ENCODE assay signal across 8 cellular contexts in the genomic region with DNA sequence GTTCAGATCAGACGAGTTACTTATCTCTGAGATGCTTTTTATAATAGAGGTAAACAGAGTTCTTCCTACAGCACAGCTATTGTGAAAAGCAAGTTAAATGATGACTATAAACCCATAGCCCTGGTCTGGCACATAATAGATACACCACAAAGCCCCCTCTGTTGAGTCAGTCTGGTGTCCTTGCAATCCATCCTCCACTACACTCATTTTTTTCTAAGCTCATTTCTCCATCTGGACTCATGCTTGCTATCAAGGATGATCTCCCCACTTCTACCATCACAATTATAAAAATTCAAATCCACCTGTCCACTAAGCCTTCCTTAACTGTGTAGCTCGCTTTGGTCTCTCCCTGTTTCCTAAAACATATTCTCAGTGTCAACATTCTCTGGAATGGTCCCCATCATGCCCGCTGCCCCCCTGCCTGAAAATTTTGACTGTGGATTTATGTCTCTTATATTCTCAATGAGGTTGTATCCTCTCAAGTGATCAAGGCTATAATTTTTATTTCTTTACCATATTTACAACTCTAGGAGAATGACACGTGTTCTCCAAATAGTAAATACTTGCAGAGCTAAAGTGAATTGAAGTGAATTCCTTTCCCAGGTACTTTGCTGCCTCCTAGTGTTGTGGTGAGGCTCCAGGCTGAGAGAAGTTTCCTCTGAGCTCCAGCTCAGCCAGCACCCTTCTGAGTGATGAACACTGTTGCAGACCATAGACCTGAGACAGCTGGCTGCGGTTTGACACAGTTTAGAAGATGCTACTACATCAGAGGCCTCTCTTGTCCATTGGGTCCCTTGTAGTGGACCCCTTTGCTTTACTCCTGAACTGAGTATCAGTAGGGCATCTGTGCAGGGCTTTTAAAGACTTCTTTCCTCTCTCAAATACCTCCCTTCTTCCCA.
DNase-seq lines count a peak whose midpoint lies in the region; ATAC-seq, FAIRE-seq and TF ChIP-seq lines count a peak whose summit lies in the region.

No MANE protein-coding gene starts in this region.

- intact Hi-C loops in HepG2 (cut with micrococcal nuclease; ENCODE audit: unreplicated experiment) = loop anchor here (1.0 to 5.0 kb wide), 7 partner anchors 58 to 795 kb away; a partner anchor contains a TSS

- H3K79me2 ChIP-seq in HepG2 (ENCODE audit: insufficient read depth, low read length) = no peaks in the 10 kb centered on the region

- no peak overlapping the region for H3K27ac Mint-ChIP-seq in type B pancreatic cell

- no peaks in the 10 kb centered on the region for H3K36me3 Mint-ChIP-seq in type B pancreatic cell

- no peaks in the 10 kb centered on the region for H3K9me3 Mint-ChIP-seq in type B pancreatic cell

- H3K4me3 Mint-ChIP-seq in type B pancreatic cell = no peak overlapping the region

- no peaks in the 10 kb centered on the region for H4K20me1 ChIP-seq in HepG2 (ENCODE audit: insufficient read depth, low read length)

- no peaks in the 10 kb centered on the region for H3K9me3 ChIP-seq in HepG2 (ENCODE audit: low read length)

- CTCF ChIA-PET in HepG2 (lab: Yijun Ruan, JAX; ENCODE audit: low intra/inter-chr PET ratio, low total read pairs) = interaction anchor here (1.1 to 2.2 kb wide), 3 partner anchors 573 to 1161 kb away, joined by 3 to 17 read pairs (median 8); no protein-coding TSS in a partner anchor

- peaks cover 13% of the 10 kb centered on the region for H3K27me3 Mint-ChIP-seq in type B pancreatic cell

- POLR2A ChIA-PET in HepG2 (lab: Yijun Ruan, JAX) = interaction anchor here (0.9 to 1.6 kb wide), 6 partner anchors 572 to 947 kb away, joined by 3 to 10 read pairs (median 6); a partner anchor contains a TSS

- H3K4me3 ChIP-seq in cardiac fibroblast (replicated peaks in 1 of 2; ENCODE audit: low read depth in 2 of 2, low read length in 2 of 2) (no peak overlapping the region), HepG2 (replicated peaks in 1 of 3; ENCODE audit: insufficient read depth in 1 of 3, low read depth in 2 of 3, low read length in 3 of 3) (no peak overlapping the region)

- no TSS peak for BruUV-seq in HepG2 (replicated peaks; lab: Mats Ljungman, UMichigan)

- 0 out of 2 replicates have a peak overlapping the region, but pooled peaks have one; percentile 11 for H3K9ac ChIP-seq in HepG2 (ENCODE audit: insufficient read depth, low read depth, low read length)

- 17% methylated on average over 5 of the region's 5 CpGs for WGBS in HepG2 (ENCODE audit: low lambda C conversion rate)

- TF ChIP-seq EP300 in HepG2 (IDR thresholded peaks at IDR 0.05; ENCODE audit: low read depth in 2 of 2, low read length in 2 of 2) (peak in 1 of 2 experiments; percentile 15; a peak in 1 of 4 replicates), HepG2 (CRISPR knock-in tag; IDR thresholded peaks at IDR 0.05; ENCODE audit: borderline replicate concordance) (no peak)

- TF ChIP-seq CTCF in cardiac fibroblast (IDR thresholded peaks at IDR 0.05; ENCODE audit: low read depth, low read length) (peak; percentile 66), HepG2 (CRISPR knock-in tag; IDR thresholded peaks at IDR 0.05) (peak; percentile 95), type B pancreatic cell (conservative IDR thresholded peaks at IDR 0.05) (peak; percentile 83)

- TF ChIP-seq RAD21 in HepG2 (CRISPR knock-in tag; IDR thresholded peaks at IDR 0.05) = peak; percentile 91

- peaks cover 11% of the 10 kb centered on the region for H3K4me1 Mint-ChIP-seq in type B pancreatic cell (ENCODE audit: unreplicated experiment)

- peaks cover 36% of the 10 kb centered on the region for H3K4me1 ChIP-seq in HepG2 (ENCODE audit: insufficient read depth, low read length)

- H3K27me3 ChIP-seq in HepG2 (ENCODE audit: control insufficient read depth in 1 of 2, insufficient read depth in 2 of 2, low read length in 2 of 2) = no peaks in the 10 kb centered on the region

- H3K27ac ChIP-seq in HepG2 (ENCODE audit: extremely low read length, insufficient read depth, low read length) = peak overlapping the region; percentile 15

- no peak overlapping the region for H2AFZ ChIP-seq in HepG2 (ENCODE audit: low read length)

- peak; percentile 29 for DNase-seq in NCI-H345 (lab: John Stamatoyannopoulos, UW)
- DNase-seq in NCI-H345 treated with DMSO at 0.1 percent for 48 hours (lab: John Stamatoyannopoulos, UW; ENCODE audit: unreplicated experiment) = no peak
- peak; percentile 26 for DNase-seq in NOMO-1 treated with DMSO at 0.1 percent for 48 hours (lab: John Stamatoyannopoulos, UW; ENCODE audit: unreplicated experiment)
- DNase-seq in cardiac fibroblast (ENCODE audit: low read depth in 2 of 2) = peak; percentile 60 to 68
- DNase-seq in HepG2 (ENCODE audit: low spot score) = peak; percentile 74
- DNase-seq in type B pancreatic cell (ENCODE audit: extremely low spot score, unreplicated experiment) = no peak
- no peak for DNase-seq in GF-D8 (lab: John Stamatoyannopoulos, UW)

- H3K4me2 ChIP-seq in HepG2 (ENCODE audit: low read depth, low read length) = peak overlapping the region; percentile 26

- in situ Hi-C loops in HepG2 (cut with HindIII; ENCODE audit: extremely low pct_ligation_motif_present, low pct_unique_long_range_greater_than_20kb) = loop anchor here (5.0 to 25.0 kb wide), 2 partner anchors 574 to 789 kb away; a partner anchor contains a TSS

- TF ChIP-seq POLR2A in HepG2 (IDR thresholded peaks at IDR 0.05; ENCODE audit: insufficient read depth in 1 of 2, low read depth in 2 of 2, low read length in 2 of 2) = no peak

- ATAC-seq in HG03103 (IDR thresholded peaks at IDR 0.05; ENCODE audit: low read depth, unreplicated experiment) (peak; percentile 40), HepG2 (peak; percentile 88)

- FAIRE-seq in HepG2 (lab: Jason Lieb, UNC) = peak; percentile 79

- no peaks in the 10 kb centered on the region for H3K36me3 ChIP-seq in HepG2 (replicated peaks in 1 of 2; ENCODE audit: control insufficient read depth in 1 of 2, insufficient read depth in 2 of 2, low read length in 2 of 2)

TF ChIP-seq in HepG2, 621 proteins besides CTCF, POLR2A, EP300 and RAD21 (continues in another document):
- no peak for TF ChIP-seq HNF4A (CRISPR knock-in tag; IDR thresholded peaks at IDR 0.05)
- TF ChIP-seq, protein P1, sequence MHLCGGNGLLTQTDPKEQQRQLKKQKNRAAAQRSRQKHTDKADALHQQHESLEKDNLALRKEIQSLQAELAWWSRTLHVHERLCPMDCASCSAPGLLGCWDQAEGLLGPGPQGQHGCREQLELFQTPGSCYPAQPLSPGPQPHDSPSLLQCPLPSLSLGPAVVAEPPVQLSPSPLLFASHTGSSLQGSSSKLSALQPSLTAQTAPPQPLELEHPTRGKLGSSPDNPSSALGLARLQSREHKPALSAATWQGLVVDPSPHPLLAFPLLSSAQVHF (CRISPR knock-in tag; IDR thresholded peaks at IDR 0.05) = no peak
- peak; percentile 43; the same call in 1 of the 2 replicates for TF ChIP-seq KDM2A (CRISPR knock-in tag; IDR thresholded peaks at IDR 0.05; ENCODE audit: borderline replicate concordance, low read depth)
- no peak for TF ChIP-seq CCDC6 (CRISPR knock-in tag; IDR thresholded peaks at IDR 0.05)
- TF ChIP-seq DR1 (CRISPR knock-in tag; IDR thresholded peaks at IDR 0.05) = no peak
- TF ChIP-seq, protein P2, sequence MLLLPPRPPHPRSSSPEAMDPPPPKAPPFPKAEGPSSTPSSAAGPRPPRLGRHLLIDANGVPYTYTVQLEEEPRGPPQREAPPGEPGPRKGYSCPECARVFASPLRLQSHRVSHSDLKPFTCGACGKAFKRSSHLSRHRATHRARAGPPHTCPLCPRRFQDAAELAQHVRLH (CRISPR knock-in tag; IDR thresholded peaks at IDR 0.05; ENCODE audit: borderline replicate concordance, low read depth) = 0 out of 2 replicates have a peak, but pooled peaks have one; percentile 33
- no peak for TF ChIP-seq ZFY (CRISPR knock-in tag; IDR thresholded peaks at IDR 0.05)
- TF ChIP-seq ZMAT3 (CRISPR knock-in tag; conservative IDR thresholded peaks at IDR 0.05) = 0 out of 2 replicates have a peak, but pooled peaks have one; percentile 63
- TF ChIP-seq EZH2 (conservative IDR thresholded peaks at IDR 0.05; ENCODE audit: low read depth, low read length) = no peak
- TF ChIP-seq NFKB2 (CRISPR knock-in tag; IDR thresholded peaks at IDR 0.05; ENCODE audit: borderline replicate concordance) = no peak
- TF ChIP-seq ELF1 (CRISPR knock-in tag; IDR thresholded peaks at IDR 0.05) = peak; percentile 28; the same call in 1 of the 2 replicates
- TF ChIP-seq, protein P3, sequence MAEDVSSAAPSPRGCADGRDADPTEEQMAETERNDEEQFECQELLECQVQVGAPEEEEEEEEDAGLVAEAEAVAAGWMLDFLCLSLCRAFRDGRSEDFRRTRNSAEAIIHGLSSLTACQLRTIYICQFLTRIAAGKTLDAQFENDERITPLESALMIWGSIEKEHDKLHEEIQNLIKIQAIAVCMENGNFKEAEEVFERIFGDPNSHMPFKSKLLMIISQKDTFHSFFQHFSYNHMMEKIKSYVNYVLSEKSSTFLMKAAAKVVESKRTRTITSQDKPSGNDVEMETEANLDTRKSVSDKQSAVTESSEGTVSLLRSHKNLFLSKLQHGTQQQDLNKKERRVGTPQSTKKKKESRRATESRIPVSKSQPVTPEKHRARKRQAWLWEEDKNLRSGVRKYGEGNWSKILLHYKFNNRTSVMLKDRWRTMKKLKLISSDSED (CRISPR knock-in tag; IDR thresholded peaks at IDR 0.05) = no peak
- no peak for TF ChIP-seq MAFG (CRISPR knock-in tag; IDR thresholded peaks at IDR 0.05)
- TF ChIP-seq NCOA2 (CRISPR knock-in tag; IDR thresholded peaks at IDR 0.05) = no peak
- TF ChIP-seq YEATS4 (CRISPR knock-in tag; IDR thresholded peaks at IDR 0.05; ENCODE audit: borderline replicate concordance) = peak; percentile 33; the same call in 1 of the 2 replicates
- TF ChIP-seq SP140L (CRISPR knock-in tag; IDR thresholded peaks at IDR 0.05; ENCODE audit: borderline replicate concordance) = no peak

Comparison
In these comparisons a context has a peak if more than half of its experiments do, and no peak if none do; other contexts are left out.
1. DNase-seq: peak in NCI-H345 (single experiment), NOMO-1 treated with DMSO at 0.1 percent for 48 hours (single experiment), cardiac fibroblast (2 of 2) and HepG2 (single experiment); none in NCI-H345 treated with DMSO at 0.1 percent for 48 hours (single experiment), type B pancreatic cell (single experiment) and GF-D8 (single experiment).
2. Peak in every context shown above with its lines, with median percentiles within 50 percentile points of each other: CTCF ChIP-seq.